In the genomic region with DNA sequence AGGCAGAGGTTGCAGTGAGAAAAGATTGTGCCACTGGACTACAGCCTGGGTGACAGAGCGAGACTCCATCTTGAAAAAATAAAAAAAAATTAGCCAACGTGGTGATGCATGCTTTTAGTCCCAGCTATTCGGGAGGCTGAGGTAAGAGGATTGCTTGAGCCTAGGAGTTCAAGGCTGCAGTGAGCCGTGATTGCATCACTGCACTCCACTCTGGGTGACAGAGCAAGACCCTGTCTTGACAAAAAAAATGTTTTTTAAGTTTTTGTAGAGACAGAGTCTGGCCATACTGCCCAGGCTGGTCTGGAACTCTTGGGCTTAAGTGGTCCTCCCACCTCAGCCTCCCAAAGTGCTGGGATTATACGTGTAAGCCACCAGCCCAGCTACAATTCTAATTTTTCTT, we compare ENCODE assay signal across 34 cellular contexts.
"Had no signal": no experiment of that assay in that cellular context is flagged by ENCODE, and none has a peak within 500 bp of the region (broad histone marks: within the 10 kb centered on the region; RNA-seq: fewer than 3 reads in every experiment).

No MANE protein-coding gene starts in this region.

- FAIRE-seq: astrocyte, bronchial epithelial cell had no signal

- ATAC-seq: activated naive CD4-positive, alpha-beta T cell treated with anti-CD3 and anti-CD28 coated beads, Interleukin-2, amount 50 U/mL, for 72 hours; activated naive CD8-positive, alpha-beta T cell treated with anti-CD3 and anti-CD28 coated beads, Interleukin-2, amount 50 U/mL, for 24 hours; activated T-cell treated with anti-CD3 and anti-CD28 coated beads, Interleukin-2, amount 50 U/mL, for 4 hours; activated T-cell treated with anti-CD3 and anti-CD28 coated beads, Interleukin-2, amount 50 U/mL, for 72 hours; activated T-helper 17 cell treated with anti-CD3 and anti-CD28 coated beads, Interleukin-2, amount 50 U/mL, for 72 hours; body of pancreas had no signal

- H3K36me3 ChIP-seq: adrenal gland, ascending aorta, brain microvascular endothelial cell, breast epithelium, cardiac muscle cell had no signal

- H3K4me1 ChIP-seq: adrenal gland, ascending aorta, body of pancreas, breast epithelium had no signal

- DNase-seq: activated effector memory CD4-positive, alpha-beta T cell treated with anti-CD3 and anti-CD28 coated beads, Interleukin-2, amount 50 U/mL, for 16 hours; activated effector memory CD4-positive, alpha-beta T cell treated with Interleukin-2 at 50 U/mL for 16 hours; activated gamma-delta T cell; activated gamma-delta T cell treated with Interleukin-2 at 50 U/mL for 16 hours; activated naive CD4-positive, alpha-beta T cell; activated naive CD4-positive, alpha-beta T cell treated with anti-CD3 and anti-CD28 coated beads for 36 hours; activated naive CD4-positive, alpha-beta T cell treated with anti-CD3 and anti-CD28 coated beads, Interleukin-2, amount 10 ng/mL, durations not matched to agents 7 days and 5 days; activated naive CD4-positive, alpha-beta T cell treated with anti-CD3 and anti-CD28 coated beads, Interleukin-2, amount 50 U/mL, for 16 hours; activated naive CD4-positive, alpha-beta T cell treated with Interleukin-2 at 50 U/mL for 16 hours; activated naive CD8-positive, alpha-beta T cell treated with anti-CD3 and anti-CD28 coated beads for 36 hours; activated naive CD8-positive, alpha-beta T cell treated with anti-CD3 and anti-CD28 coated beads, Interleukin-2, amount 10 ng/mL, durations not matched to agents 7 days and 5 days; activated naive CD8-positive, alpha-beta T cell treated with anti-CD3 and anti-CD28 coated beads, Interleukin-2, amount 50 U/mL, for 24 hours; activated T-cell treated with anti-CD3 and anti-CD28 coated beads, Interleukin-2, amount 50 U/mL, for 1 hour; activated T-cell treated with anti-CD3 and anti-CD28 coated beads, Interleukin-2, amount 50 U/mL, for 24 hours; activated T-cell treated with anti-CD3 and anti-CD28 coated beads, Interleukin-2, amount 50 U/mL, for 4 hours; activated T-cell treated with anti-CD3 and anti-CD28 coated beads, Interleukin-2, amount 50 U/mL, for 48 hours; activated T-cell treated with anti-CD3 and anti-CD28 coated beads, Interleukin-2, amount 50 U/mL, for 72 hours; adrenal gland; amniotic stem cell; amygdala; anterior cingulate cortex; aorta; body of pancreas; brain microvascular endothelial cell; caudate nucleus; central memory CD4-positive, alpha-beta T cell; cerebellar nuclear complex had no signal

- H3K4me3 ChIP-seq: adrenal gland, ascending aorta, body of pancreas, breast epithelium, cardiac muscle cell had no signal

- H3K27ac ChIP-seq: adrenal gland, ascending aorta, body of pancreas, brain microvascular endothelial cell, breast epithelium, cardiac muscle cell had no signal

- H3K27me3 ChIP-seq: adrenal gland, ascending aorta, body of pancreas, brain microvascular endothelial cell, breast epithelium, cardiac muscle cell had no signal

- H3K9me3 ChIP-seq: adrenal gland, ascending aorta, body of pancreas, breast epithelium had no signal
